Comparison of ENCODE assay signal across 9 cellular contexts in the genomic region with DNA sequence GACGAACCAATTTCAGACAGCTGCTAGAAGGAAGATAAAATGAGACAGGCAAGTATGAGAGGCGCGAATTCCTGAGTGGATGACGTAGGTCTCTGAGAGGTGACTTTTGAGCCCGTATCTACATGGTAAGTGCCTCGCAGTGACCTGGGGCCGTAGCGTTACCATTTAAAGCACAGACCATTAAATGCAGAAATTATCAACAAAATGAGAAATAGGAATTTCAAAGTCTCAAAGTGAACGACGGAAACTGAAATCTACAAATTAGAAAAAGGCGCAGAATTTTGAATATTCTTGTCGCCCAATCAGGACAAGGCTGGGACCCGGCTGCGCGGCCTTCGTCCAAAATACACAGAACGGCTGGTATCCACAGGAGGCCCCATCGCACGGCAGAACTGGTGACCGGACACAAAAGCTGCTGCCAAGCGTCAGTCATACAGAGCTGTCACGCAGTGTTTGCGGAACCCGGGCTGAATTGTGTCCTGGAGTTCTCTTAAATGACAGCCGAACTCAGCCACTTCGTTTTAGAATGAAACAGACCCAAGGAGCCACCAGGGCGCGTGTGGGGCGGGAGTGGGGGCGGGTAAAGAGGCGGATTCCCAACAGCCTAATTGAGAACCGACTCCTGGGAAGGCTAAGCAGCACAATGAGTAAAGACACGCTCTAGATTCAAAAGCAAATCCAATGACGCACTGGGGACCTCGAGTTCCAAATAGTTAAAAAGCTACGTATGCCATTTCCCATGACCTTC. TPM values are rescaled to one million over a fixed set of nuclear protein-coding genes. Genes with fewer than 3 reads are reported as not detected.
A peak's percentile ranks its signal among the peaks of the same experiment; 100 is the strongest.
DNase-seq lines count a peak whose midpoint lies in the region; ATAC-seq and TF ChIP-seq lines count a peak whose summit lies in the region.
"Had no signal": no experiment of that assay in that cellular context is flagged by ENCODE, and none has a peak within 500 bp of the region (broad histone marks: within the 10 kb centered on the region; RNA-seq: fewer than 3 reads in every experiment).

No MANE protein-coding gene starts in this region.

- H3K27ac Mint-ChIP-seq in naive B cell, result no peak overlapping the region
- H3K27ac Mint-ChIP-seq: activated naive CD4-positive, alpha-beta T cell treated with anti-CD3 and anti-CD28 coated beads, Interleukin-2, amount 50 U/mL, for 24 hours had no signal

- H3K4me1 Mint-ChIP-seq in naive B cell, result peaks cover 6 to 19% (median 8%) of the 10 kb centered on the region in 3 donors

- peaks cover 0 to 10% (median 0%) of the 10 kb centered on the region in 4 donors for H3K4me1 ChIP-seq in Peyer's patch

- peak overlapping the region; percentile 97 to 100 (median 98) for H3K27ac ChIP-seq in Peyer's patch

- peak; percentile 80 for DNase-seq in D341Med (ENCODE audit: low spot score)
- DNase-seq in Kasumi-1 (lab: John Stamatoyannopoulos, UW), result peak; percentile 73 to 83
- peak; percentile 73 to 91 (median 83) for DNase-seq in Peyer's patch
- peak; percentile 21 to 44 for DNase-seq in activated T-helper 1 cell treated with anti-CD3 and anti-CD28 coated beads, Interleukin-2, amount 50 U/mL, for 16 hours (ENCODE audit: low read depth in 1 of 2, low spot score in 1 of 2)
- DNase-seq in fibroblast of mammary gland (ENCODE audit: low read depth), result peak; percentile 82
- DNase-seq in naive B cell, result peak; percentile 66
- DNase-seq in stimulated activated naive CD4-positive, alpha-beta T cell treated with Interleukin-2 at 50 U/mL for 16 hours (lab: John Stamatoyannopoulos, UW), result peak; percentile 67

- peaks cover 0 to 3% (median 0%) of the 10 kb centered on the region in 7 donors for H3K9me3 Mint-ChIP-seq in naive B cell
- H3K9me3 Mint-ChIP-seq: activated naive CD4-positive, alpha-beta T cell treated with anti-CD3 and anti-CD28 coated beads, Interleukin-2, amount 50 U/mL, for 24 hours had no signal

- no peaks in the 10 kb centered on the region for H3K36me3 ChIP-seq in Peyer's patch

- H3K27me3 Mint-ChIP-seq in naive B cell, result no peaks in the 10 kb centered on the region
- H3K27me3 Mint-ChIP-seq: activated naive CD4-positive, alpha-beta T cell treated with anti-CD3 and anti-CD28 coated beads, Interleukin-2, amount 50 U/mL, for 24 hours had no signal

- H3K27me3 ChIP-seq in Peyer's patch, result no peaks in the 10 kb centered on the region

- no peaks in the 10 kb centered on the region for H3K36me3 Mint-ChIP-seq in naive B cell
- H3K36me3 Mint-ChIP-seq: activated naive CD4-positive, alpha-beta T cell treated with anti-CD3 and anti-CD28 coated beads, Interleukin-2, amount 50 U/mL, for 24 hours had no signal

- peak in 3 of 6 experiments; percentile 8 to 18 (median 17) for TF ChIP-seq CTCF in Peyer's patch (IDR thresholded peaks at IDR 0.05)
- no peak for TF ChIP-seq CTCF in fibroblast of mammary gland (conservative IDR thresholded peaks at IDR 0.05; ENCODE audit: control insufficient read depth, insufficient read depth, low read depth, low read length)

- H3K9me3 ChIP-seq in Peyer's patch, result no peaks in the 10 kb centered on the region

- no peak overlapping the region for H3K4me3 Mint-ChIP-seq in naive B cell
- H3K4me3 Mint-ChIP-seq: activated naive CD4-positive, alpha-beta T cell treated with anti-CD3 and anti-CD28 coated beads, Interleukin-2, amount 50 U/mL, for 24 hours had no signal

- peak; percentile 3 to 8 for ATAC-seq in naive B cell (ENCODE audit: low read depth in 2 of 2)
- no peak for ATAC-seq in GM19395 (IDR thresholded peaks at IDR 0.05; ENCODE audit: unreplicated experiment)

- TF ChIP-seq POLR2A in Peyer's patch (IDR thresholded peaks at IDR 0.05), result peak; percentile 63 to 66

- peak overlapping the region; percentile 61 to 73 (median 70) for H3K4me3 ChIP-seq in Peyer's patch
- peak overlapping the region; percentile 82 for H3K4me3 ChIP-seq in fibroblast of mammary gland (ENCODE audit: control insufficient read depth, low read depth, low read length)

RNA-seq across cellular contexts. Expression of a gene that starts 13.8 kb away (rescaled TPM):
- total RNA-seq in Peyer's patch, result 10 to 100 TPM in 3 of 4 donors, 1 to 10 TPM in 1; 9.1 to 37.8 (median 22.1) TPM
- polyA plus RNA-seq in naive B cell (ENCODE audit: low read depth in 6 of 6), result 10 to 100 TPM; 19.2 to 37.0 (median 28.0) TPM

RNA-seq across cellular contexts. Expression of a gene that starts 32.1 kb away (rescaled TPM):
- total RNA-seq in Peyer's patch, result 1 to 10 TPM in 3 of 4 donors, under 1 TPM in 1; 0.70 to 3.3 (median 2.2) TPM
- polyA plus RNA-seq in naive B cell (ENCODE audit: low read depth in 6 of 6), result not detected

RNA-seq across cellular contexts. Expression of a gene that starts 42.1 kb away (rescaled TPM):
- total RNA-seq in Peyer's patch, result 10 to 100 TPM; 21.0 to 32.2 (median 28.2) TPM
- 100 to 1,000 TPM in 2 of 6 donors, 10 to 100 TPM in 4; 78.6 to 115 (median 89.4) TPM for polyA plus RNA-seq in naive B cell (ENCODE audit: low read depth in 6 of 6)

RNA-seq across cellular contexts. Expression of a gene that starts 51.1 kb away (rescaled TPM):
- 100 to 1,000 TPM in 3 of 4 donors, 10 to 100 TPM in 1; 47.9 to 210 (median 175) TPM for total RNA-seq in Peyer's patch
- polyA plus RNA-seq in naive B cell (ENCODE audit: low read depth in 6 of 6), result under 1 TPM in 1 of 6 donors, not detected in 5; 0.45 TPM

Comparison
In these comparisons a context has a peak if more than half of its experiments do, and no peak if none do; other contexts are left out.
1. DNase-seq: peak in every context shown above with its lines; median percentile 83 in Peyer's patch; 82 in fibroblast of mammary gland; 80 in D341Med; 78 in Kasumi-1; 67 in stimulated activated naive CD4-positive, alpha-beta T cell treated with Interleukin-2 at 50 U/mL for 16 hours; 66 in naive B cell; 32 in activated T-helper 1 cell treated with anti-CD3 and anti-CD28 coated beads, Interleukin-2, amount 50 U/mL, for 16 hours.